Comparison of ENCODE assay signal across 8 cellular contexts in genomic region chr15:34514251-34514760, GRCh38.
DNase-seq lines count a peak whose midpoint lies in the region; ATAC-seq and TF ChIP-seq lines count a peak whose summit lies in the region.

No MANE protein-coding gene starts in this region.

- peak; percentile 58 for ATAC-seq in GM19035 (IDR thresholded peaks at IDR 0.05; ENCODE audit: unreplicated experiment)
- ATAC-seq in sciatic nerve, result no peak
- ATAC-seq in HG03175 (IDR thresholded peaks at IDR 0.05; ENCODE audit: unreplicated experiment), result no peak

- no peak for TF ChIP-seq EP300 in Ishikawa (IDR thresholded peaks at IDR 0.05; ENCODE audit: borderline replicate concordance)

- DNase-seq in AG20443 (ENCODE audit: low spot score) (peak; percentile 61), amniotic epithelial cell (ENCODE audit: low read depth) (peak; percentile 7), hypothalamus (lab: John Stamatoyannopoulos, UW) (peak in 31 of 51 donors; percentile 1 to 68 (median 30)), sciatic nerve (ENCODE audit: low spot score) (peak; percentile 71), KG1 (lab: John Stamatoyannopoulos, UW) (no peak)

- TF ChIP-seq RAD21 in Ishikawa (IDR thresholded peaks at IDR 0.05; ENCODE audit: low read depth), result no peak

- intact Hi-C loops in sciatic nerve (cut with DNase I), result no loop called here

TF ChIP-seq in Ishikawa, 13 proteins besides CTCF, POLR2A, EP300 and RAD21:
- no peak for TF ChIP-seq TEAD4 (IDR thresholded peaks at IDR 0.05)
- peak; percentile 92 for TF ChIP-seq ZBTB7A (IDR thresholded peaks at IDR 0.05; ENCODE audit: low read depth)
- peak; percentile 27; the same call in 1 of the 2 replicates for TF ChIP-seq MAX (IDR thresholded peaks at IDR 0.05)
